ENCODE assay signal across 8 cellular contexts in the genomic region with DNA sequence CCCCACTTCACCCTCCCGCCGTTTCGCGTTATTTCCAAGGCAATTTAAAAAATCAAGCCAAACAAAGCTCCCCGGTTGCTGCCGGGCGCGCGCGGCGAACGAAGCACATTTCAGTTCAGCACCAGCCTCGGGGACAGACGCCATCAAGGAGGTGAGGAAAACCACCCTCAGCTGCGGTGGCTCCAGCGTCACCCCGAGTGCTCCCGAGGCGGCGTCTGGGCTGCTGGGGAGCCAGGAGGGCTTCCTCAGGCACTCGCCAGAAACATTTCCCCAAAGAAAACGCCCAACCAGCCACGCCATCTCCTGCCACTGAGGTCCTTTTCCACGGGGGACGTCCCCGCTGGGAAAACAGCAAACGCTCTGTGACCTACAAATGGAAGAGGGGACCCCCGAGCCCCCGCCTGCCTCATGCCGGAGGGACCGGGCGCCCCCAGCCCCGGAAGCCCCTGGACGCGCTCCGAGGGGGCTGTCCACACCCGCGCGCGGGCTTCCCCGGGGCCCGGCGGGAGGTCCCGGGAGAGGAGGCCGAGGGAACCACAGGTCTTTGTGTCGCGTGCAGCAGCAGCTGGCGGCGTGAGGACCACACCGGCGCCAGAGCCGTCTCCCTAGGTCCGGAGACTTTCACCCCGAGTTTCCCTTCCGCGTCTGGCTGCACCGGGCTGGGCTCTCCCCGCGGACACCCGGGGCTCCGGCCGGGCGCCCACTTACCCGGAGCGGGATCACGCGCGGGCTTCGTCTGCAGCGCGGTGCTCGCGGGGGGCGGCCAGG. TPM values are rescaled to one million over a fixed set of nuclear protein-coding genes. Genes with fewer than 3 reads are reported as not detected.
DNase-seq lines count a peak whose midpoint lies in the region; ATAC-seq and TF ChIP-seq lines count a peak whose summit lies in the region.

No MANE protein-coding gene starts in this region.

- POLR2A ChIA-PET in HCT116 (lab: Charles Lee), result no interaction called here

- H3K27ac Mint-ChIP-seq in natural killer cell treated with Interleukin-12 subunit alpha and Interleukin-12 subunit beta and Interleukin-15 and Interleukin-18, amount 100 ng/mL, for 72 hours, result no peak overlapping the region

- TF ChIP-seq CTCF in DND-41 (IDR thresholded peaks at IDR 0.05; ENCODE audit: borderline replicate concordance, extremely low read depth, low read length, poor library complexity, severe bottlenecking) (no peak), HCT116 (IDR thresholded peaks at IDR 0.05 in 2 of 3, conservative IDR thresholded peaks at IDR 0.05 in 1 of 3; ENCODE audit: borderline replicate concordance in 1 of 3, insufficient read depth in 1 of 3, low read depth in 2 of 3, low read length in 2 of 3) (no peak), esophagus squamous epithelium (IDR thresholded peaks at IDR 0.05) (no peak)

- H3K79me2 ChIP-seq in DND-41 (ENCODE audit: insufficient read depth, low read length) (no peaks in the 10 kb centered on the region), HCT116 (ENCODE audit: insufficient read depth, low read length) (no peaks in the 10 kb centered on the region)

- H3K4me1 Mint-ChIP-seq in natural killer cell treated with Interleukin-12 subunit alpha and Interleukin-12 subunit beta and Interleukin-15 and Interleukin-18, amount 100 ng/mL, for 72 hours (ENCODE audit: low read depth in 2 of 2), result peaks cover 14% of the 10 kb centered on the region in 2 donors

- ATAC-seq in DND-41 (ENCODE audit: insufficient read depth, low read depth) (peak; percentile 88), HCT116 (peak; percentile 56)
- ATAC-seq in natural killer cell treated with Interleukin-12 subunit alpha and Interleukin-12 subunit beta and Interleukin-15 and Interleukin-18, amount 100 ng/mL, for 72 hours, result peak; percentile 71 to 79

- no peak for TF ChIP-seq RAD21 in HCT116 (IDR thresholded peaks at IDR 0.05; ENCODE audit: low read depth)

- H2AFZ ChIP-seq in DND-41 (ENCODE audit: low read depth, low read length) (peak overlapping the region; percentile 52; the same call in 1 of the 2 replicates), HCT116 (ENCODE audit: low read depth, low read length, poor library complexity, severe bottlenecking) (no peak overlapping the region)

- peaks cover 50 to 62% of the 10 kb centered on the region in 2 donors for H3K27me3 Mint-ChIP-seq in natural killer cell treated with Interleukin-12 subunit alpha and Interleukin-12 subunit beta and Interleukin-15 and Interleukin-18, amount 100 ng/mL, for 72 hours

- H3K4me3 ChIP-seq in DND-41 (ENCODE audit: low read depth in 1 of 2, low read length in 2 of 2) (peak overlapping the region in 1 of 2 experiments; percentile 6; a peak in 1 of 4 replicates), HCT116 (replicated peaks in 1 of 2; ENCODE audit: low read depth in 1 of 2, low read length in 2 of 2) (peak overlapping the region; percentile 40 to 48), esophagus squamous epithelium (peak overlapping the region; percentile 36 to 73 (median 52)), thymus (ENCODE audit: low read length) (peak overlapping the region; percentile 71)

- H3K9me2 ChIP-seq in HCT116 (ENCODE audit: insufficient read depth), result no peaks in the 10 kb centered on the region

- peak; percentile 61 for DNase-seq in DND-41
- DNase-seq in HCT116 (ENCODE audit: low read depth, low spot score), result no peak
- DNase-seq in NCI-H748 treated with DMSO at 0.1 percent for 48 hours (lab: John Stamatoyannopoulos, UW), result peak; percentile 26
- DNase-seq in activated T-cell treated with anti-CD3 and anti-CD28 coated beads, Interleukin-2, amount 50 U/mL, for 48 hours, result peak; percentile 66 to 72
- no peak for DNase-seq in esophagus squamous epithelium (lab: John Stamatoyannopoulos, UW)
- peak; percentile 76 for DNase-seq in natural killer cell treated with Interleukin-12 subunit alpha and Interleukin-12 subunit beta and Interleukin-15 and Interleukin-18, amount 100 ng/mL, for 72 hours (ENCODE audit: low spot score)
- DNase-seq in NCI-H2107 (lab: John Stamatoyannopoulos, UW), result no peak

- 0% methylated on average over 4 to 7 of the region's 74 CpGs for WGBS in esophagus squamous epithelium, 2 donors
- under 1% methylated on average over 74 of the region's 74 CpGs for WGBS in thymus

- H3K9ac ChIP-seq in DND-41 (ENCODE audit: low read depth, low read length) (no peak overlapping the region), HCT116 (ENCODE audit: low read length) (peak overlapping the region; percentile 52)

- no peaks in the 10 kb centered on the region for H3K36me3 ChIP-seq in DND-41 (ENCODE audit: insufficient read depth, low read length)
- H3K36me3 ChIP-seq in HCT116 (ENCODE audit: control insufficient read depth in 1 of 2, insufficient read depth in 2 of 2, low read length in 2 of 2), result no peaks in the 10 kb centered on the region
- H3K36me3 ChIP-seq in esophagus squamous epithelium, result no peaks in the 10 kb centered on the region
- H3K36me3 ChIP-seq in thymus (ENCODE audit: control insufficient read depth, insufficient read depth), result no peaks in the 10 kb centered on the region

- no peak overlapping the region for H3K27ac ChIP-seq in DND-41 (ENCODE audit: low read length)
- H3K27ac ChIP-seq in HCT116 (ENCODE audit: low read depth, low read length), result peak overlapping the region; percentile 37; the same call in 1 of the 2 replicates
- H3K27ac ChIP-seq in esophagus squamous epithelium, result peak overlapping the region in 3 of 4 donors; percentile 19 to 42 (median 42)
- no peak overlapping the region for H3K27ac ChIP-seq in thymus (ENCODE audit: low read depth)

- H3K4me2 ChIP-seq in DND-41 (ENCODE audit: insufficient read depth, low read length), result peak overlapping the region; percentile 55
- peak overlapping the region; percentile 64 for H3K4me2 ChIP-seq in HCT116 (ENCODE audit: low read length)

- peak overlapping the region; percentile 80 for H3K4me3 Mint-ChIP-seq in natural killer cell treated with Interleukin-12 subunit alpha and Interleukin-12 subunit beta and Interleukin-15 and Interleukin-18, amount 100 ng/mL, for 72 hours

- CTCF ChIA-PET in HCT116 (lab: Charles Lee), result no interaction called here

- RAD21 ChIA-PET in HCT116 (lab: Charles Lee; ENCODE audit: low non-redundant PET in 1 of 2, low total read pairs in 2 of 2, uncharacterized antibody in 2 of 2, unreplicated experiment in 2 of 2), result no interaction called here

- H4K20me1 ChIP-seq in DND-41 (ENCODE audit: insufficient read depth, low read length) (no peaks in the 10 kb centered on the region), HCT116 (ENCODE audit: insufficient read depth) (no peaks in the 10 kb centered on the region)

- H3K4me1 ChIP-seq in DND-41 (ENCODE audit: insufficient read depth, low read length), result peaks cover 11% of the 10 kb centered on the region
- H3K4me1 ChIP-seq in HCT116 (ENCODE audit: control insufficient read depth in 1 of 2, insufficient read depth in 2 of 2, low read length in 2 of 2), result peaks cover 4 to 12% of the 10 kb centered on the region in 2 experiments; a peak in 3 of 4 replicates
- peaks cover 12 to 34% (median 25%) of the 10 kb centered on the region in 3 donors for H3K4me1 ChIP-seq in esophagus squamous epithelium
- peaks cover 16% of the 10 kb centered on the region for H3K4me1 ChIP-seq in thymus (ENCODE audit: control insufficient read depth, insufficient read depth, low read length)

- intact Hi-C loops in HCT116 (cut with micrococcal nuclease), result no loop called here
- intact Hi-C loops in esophagus squamous epithelium (cut with DNase I), result no loop called here

- TF ChIP-seq POLR2A in HCT116 (IDR thresholded peaks at IDR 0.05; ENCODE audit: borderline replicate concordance, extremely low read depth, insufficient read depth, insufficient read length) (no peak), esophagus squamous epithelium (IDR thresholded peaks at IDR 0.05) (no peak)

- no TSS peak for BruUV-seq in HCT116 (replicated peaks; lab: Mats Ljungman, UMichigan)

- H3K27me3 ChIP-seq in DND-41 (ENCODE audit: insufficient read depth, low read length, poor library complexity) (peaks cover 13% of the 10 kb centered on the region), HCT116 (ENCODE audit: insufficient read depth, low read length) (no peaks in the 10 kb centered on the region), esophagus squamous epithelium (peaks cover 0 to 98% (median 9%) of the 10 kb centered on the region in 4 donors), thymus (ENCODE audit: control insufficient read depth, insufficient read depth) (peaks cover 40% of the 10 kb centered on the region)

- H3K9me3 ChIP-seq in DND-41 (ENCODE audit: insufficient read depth, low read length, severe bottlenecking) (no peaks in the 10 kb centered on the region), HCT116 (ENCODE audit: control insufficient read depth in 1 of 2, insufficient read depth in 1 of 2, low read depth in 1 of 2, low read length in 2 of 2) (no peaks in the 10 kb centered on the region), esophagus squamous epithelium (no peaks in the 10 kb centered on the region), thymus (ENCODE audit: control insufficient read depth) (no peaks in the 10 kb centered on the region)

- no peaks in the 10 kb centered on the region for H3K36me3 Mint-ChIP-seq in natural killer cell treated with Interleukin-12 subunit alpha and Interleukin-12 subunit beta and Interleukin-15 and Interleukin-18, amount 100 ng/mL, for 72 hours

- H3K9me3 Mint-ChIP-seq in natural killer cell treated with Interleukin-12 subunit alpha and Interleukin-12 subunit beta and Interleukin-15 and Interleukin-18, amount 100 ng/mL, for 72 hours, result no peaks in the 10 kb centered on the region

TF ChIP-seq in HCT116, 20 proteins besides CTCF, POLR2A, EP300 and RAD21:
- TF ChIP-seq CBX3 (IDR thresholded peaks at IDR 0.05; ENCODE audit: low read depth) (no peak), YY1 (IDR thresholded peaks at IDR 0.05; ENCODE audit: extremely low read depth, insufficient replicate concordance, low read depth, low read length) (no peak), EZH2phosphoT487 (IDR thresholded peaks at IDR 0.05; ENCODE audit: borderline replicate concordance) (no peak), SRF (IDR thresholded peaks at IDR 0.05; ENCODE audit: low read depth) (no peak)
- TF ChIP-seq, protein P1, sequence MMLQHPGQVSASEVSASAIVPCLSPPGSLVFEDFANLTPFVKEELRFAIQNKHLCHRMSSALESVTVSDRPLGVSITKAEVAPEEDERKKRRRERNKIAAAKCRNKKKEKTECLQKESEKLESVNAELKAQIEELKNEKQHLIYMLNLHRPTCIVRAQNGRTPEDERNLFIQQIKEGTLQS (IDR thresholded peaks at IDR 0.05), result no peak

RNA-seq across cellular contexts. Expression of a gene that starts 0.4 kb away (rescaled TPM):
- total RNA-seq in HCT116 (2021; ENCODE audit: unreplicated experiment), result 10.6 TPM
- polyA plus RNA-seq in HCT116 (2012), result 7.0 and 8.4 TPM in 2 replicates
- total RNA-seq in esophagus squamous epithelium, result 1 to 10 TPM; 1.1 to 6.3 (median 4.6) TPM
- under 1 TPM in 1 of 2 donors, not detected in 1; 0.19 TPM for total RNA-seq in natural killer cell treated with Interleukin-12 subunit alpha and Interleukin-12 subunit beta and Interleukin-15 and Interleukin-18, amount 100 ng/mL, for 72 hours
- polyA plus RNA-seq in thymus, result 9.8 TPM

Comparison
In these comparisons a context has a peak if more than half of its experiments do, and no peak if none do; other contexts are left out.
1. DNase-seq: peak in DND-41 (single experiment), NCI-H748 treated with DMSO at 0.1 percent for 48 hours (single experiment), activated T-cell treated with anti-CD3 and anti-CD28 coated beads, Interleukin-2, amount 50 U/mL, for 48 hours (2 of 2) and natural killer cell treated with Interleukin-12 subunit alpha and Interleukin-12 subunit beta and Interleukin-15 and Interleukin-18, amount 100 ng/mL, for 72 hours (single experiment); none in HCT116 (single experiment), esophagus squamous epithelium (single experiment) and NCI-H2107 (single experiment).
2. H3K27ac ChIP-seq: peak in HCT116 (single experiment) and esophagus squamous epithelium (3 of 4); none in DND-41 (single experiment) and thymus (single experiment).
3. Peak in every context shown above with its lines, with median percentiles within 50 percentile points of each other: ATAC-seq.